ENCODE assay signal across 14 cellular contexts in genomic region chr10:5951167-5951711, GRCh38. TPM values are rescaled to one million over a fixed set of nuclear protein-coding genes. Genes with fewer than 3 reads are reported as not detected.
A peak's percentile ranks its signal among the peaks of the same experiment; 100 is the strongest.
DNase-seq lines count a peak whose midpoint lies in the region; ATAC-seq, FAIRE-seq and TF ChIP-seq lines count a peak whose summit lies in the region.
"Had no signal": no experiment of that assay in that cellular context is flagged by ENCODE, and none has a peak within 500 bp of the region (broad histone marks: within the 10 kb centered on the region; RNA-seq: fewer than 3 reads in every experiment).

No MANE protein-coding gene starts in this region.

- intact Hi-C loops in gastrocnemius medialis (cut with DNase I; ENCODE audit: low total_unique reads), result no loop called here

- ATAC-seq in foreskin keratinocyte, result peak; percentile 87
- peak; percentile 23 to 73 for ATAC-seq in gastrocnemius medialis
- no peak for ATAC-seq in HG03521 (IDR thresholded peaks at IDR 0.05; ENCODE audit: unreplicated experiment)
- ATAC-seq in GM19397 (IDR thresholded peaks at IDR 0.05; ENCODE audit: unreplicated experiment), result no peak
- no peak for ATAC-seq in GM19467 (IDR thresholded peaks at IDR 0.05; ENCODE audit: unreplicated experiment)
- ATAC-seq: GM23338 had no signal

- H3K27me3 ChIP-seq in foreskin keratinocyte (no peaks in the 10 kb centered on the region), gastrocnemius medialis (no peaks in the 10 kb centered on the region)
- H3K27me3 ChIP-seq: suprapubic skin had no signal

- H3K9me3 ChIP-seq in gastrocnemius medialis, result no peaks in the 10 kb centered on the region
- H3K9me3 ChIP-seq: suprapubic skin had no signal

- peak overlapping the region; percentile 76 for H3K27ac ChIP-seq in foreskin keratinocyte
- peak overlapping the region in 2 of 4 donors; percentile 18 to 43 for H3K27ac ChIP-seq in gastrocnemius medialis
- H3K27ac ChIP-seq: suprapubic skin had no signal

- H3K4me1 ChIP-seq in foreskin keratinocyte (peaks cover 14% of the 10 kb centered on the region), gastrocnemius medialis (no peaks in the 10 kb centered on the region)

- no peak for FAIRE-seq in HTR-8/SVneo (lab: Jason Lieb, UNC)

- no peak overlapping the region for H3K4me3 ChIP-seq in gastrocnemius medialis
- H3K4me3 ChIP-seq: GM23338, suprapubic skin had no signal

- in situ Hi-C loops in gastrocnemius medialis (cut with MboI; ENCODE audit: low sequenced_read_pairs in 4 of 4), result no loop called here

- peaks cover 0 to 18% of the 10 kb centered on the region in 2 donors for H3K36me3 ChIP-seq in gastrocnemius medialis

- DNase-seq in EL (peak; percentile 46), RPMI7951 (ENCODE audit: low read depth) (peak; percentile 75), foreskin keratinocyte (peak; percentile 65 to 81), gastrocnemius medialis (peak in 1 of 2 donors; percentile 67), HTR-8/SVneo (ENCODE audit: insufficient read length, low spot score) (no peak)
- DNase-seq: activated CD4-positive, CD25-positive, alpha-beta regulatory T cell; cortex of kidney; NCI-H1105 treated with DMSO at 0.1 percent for 48 hours; nephron progenitor cell had no signal

- no peak for TF ChIP-seq CTCF in foreskin keratinocyte (conservative IDR thresholded peaks at IDR 0.05)
- TF ChIP-seq CTCF in gastrocnemius medialis (IDR thresholded peaks at IDR 0.05 in 4 of 5, conservative IDR thresholded peaks at IDR 0.05 in 1 of 5), result no peak

- TF ChIP-seq POLR2A in gastrocnemius medialis (IDR thresholded peaks at IDR 0.05), result no peak

RNA-seq across cellular contexts. Expression of gene IL15RA, which starts 26.1 kb away (rescaled TPM):
- 15.3 and 18.5 TPM in 2 replicates for total RNA-seq in RPMI7951 (2014; rRNA removed; shearing (Covaris generic))
- total RNA-seq in foreskin keratinocyte (2.3 and 3.6 TPM in 2 replicates), gastrocnemius medialis (10 to 100 TPM; 13.1 to 17.6 (median 15.6) TPM)
- 3.2 and 5.1 TPM in 2 replicates for polyA plus RNA-seq in foreskin keratinocyte

Comparison
In these comparisons a context has a peak if more than half of its experiments do, and no peak if none do; other contexts are left out.
1. ATAC-seq: peak in foreskin keratinocyte (single experiment) and gastrocnemius medialis (2 of 2); none in HG03521 (single experiment), GM19397 (single experiment) and GM19467 (single experiment).